ENCODE assay signal across 21 cellular contexts in the genomic region with DNA sequence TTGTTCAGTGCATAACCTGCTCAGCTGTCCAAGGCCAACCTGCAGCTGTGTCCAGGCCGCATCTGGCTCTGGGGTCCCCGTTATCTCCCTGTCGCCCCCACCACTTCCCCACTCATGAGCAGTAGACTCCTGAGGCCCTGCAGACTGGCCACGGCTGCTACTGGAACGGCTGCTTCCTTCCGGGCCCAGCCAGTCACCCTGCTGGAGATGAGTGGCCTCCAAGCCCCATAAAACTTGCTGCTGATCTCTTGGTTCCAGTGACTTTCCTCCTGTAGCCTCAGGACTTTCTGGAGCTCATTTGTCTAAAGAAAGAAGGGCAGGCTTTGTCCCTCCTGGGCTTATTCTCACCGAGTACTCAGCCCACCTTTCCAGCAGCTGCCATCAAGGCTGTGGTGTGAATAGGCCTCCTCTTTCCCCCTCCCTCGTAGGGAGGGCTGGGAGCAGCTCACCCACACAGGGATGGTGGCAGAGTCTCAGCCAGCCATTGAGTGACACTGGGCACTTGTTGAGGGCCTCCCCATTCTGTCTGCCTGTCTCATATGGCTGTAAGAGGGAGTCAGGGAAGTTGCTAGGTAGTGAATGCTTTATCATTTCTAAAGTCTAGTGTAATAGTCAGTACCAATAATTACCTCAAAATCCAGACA.
"Had no signal": no experiment of that assay in that cellular context is flagged by ENCODE, and none has a peak within 500 bp of the region (broad histone marks: within the 10 kb centered on the region; RNA-seq: fewer than 3 reads in every experiment).

No MANE protein-coding gene starts in this region.

- H3K27me3 Mint-ChIP-seq: T-cell had no signal

- H3K9me3 ChIP-seq: esophagus squamous epithelium, gastroesophageal sphincter, sigmoid colon, vagina had no signal

- H3K4me1 ChIP-seq: gastroesophageal sphincter, sigmoid colon, vagina had no signal

- H3K36me3 ChIP-seq: brain microvascular endothelial cell, esophagus squamous epithelium, gastroesophageal sphincter, sigmoid colon, vagina had no signal

- DNase-seq: activated CD4-positive, CD25-positive, alpha-beta regulatory T cell treated with anti-CD3 and anti-CD28 coated beads, Interleukin-2, amount 50 U/mL, for 72 hours; activated T-cell treated with anti-CD3 and anti-CD28 coated beads, Interleukin-2, amount 50 U/mL, for 1 hour; aorta; brain microvascular endothelial cell; caudate nucleus; dermis blood vessel endothelial cell; effector memory CD4-positive, alpha-beta T cell; esophagus squamous epithelium; hypothalamus; left ventricle myocardium superior; mammary epithelial cell; sigmoid colon; stimulated activated CD4-positive, alpha-beta T cell treated with anti-CD3 and anti-CD28 coated beads, Interleukin-12 subunit alpha, Interleukin-12 subunit beta, amount 100 ng/mL, for 4 hours; stimulated activated CD4-positive, alpha-beta T cell treated with anti-CD3 and anti-CD28 coated beads, Interleukin-4, amount 100 ng/mL, for 4 hours; trophoblast cell had no signal

- H3K4me3 ChIP-seq: esophagus squamous epithelium, gastroesophageal sphincter, sigmoid colon, vagina had no signal

- H3K9me3 Mint-ChIP-seq: activated naive CD4-positive, alpha-beta T cell treated with anti-CD3 and anti-CD28 coated beads, Interleukin-2, amount 50 U/mL, for 72 hours; T-cell; T-helper 2 cell treated with Interferon-gamma antibody and Interleukin-4, amounts not matched to agents 5 μg/mL and 100 μg/mL, for 36 hours had no signal

- H3K4me1 Mint-ChIP-seq: T-cell had no signal

- H3K27me3 ChIP-seq: brain microvascular endothelial cell, esophagus squamous epithelium, gastroesophageal sphincter, sigmoid colon, vagina had no signal

- H3K27ac ChIP-seq: brain microvascular endothelial cell, esophagus squamous epithelium, gastroesophageal sphincter, sigmoid colon, vagina, VCaP had no signal

- H3K4me3 Mint-ChIP-seq: T-cell; T-helper 2 cell treated with Interferon-gamma antibody and Interleukin-4, amounts not matched to agents 5 μg/mL and 100 μg/mL, for 36 hours had no signal

- H3K36me3 Mint-ChIP-seq: activated naive CD4-positive, alpha-beta T cell treated with anti-CD3 and anti-CD28 coated beads, Interleukin-2, amount 50 U/mL, for 72 hours; T-cell had no signal

- ATAC-seq: activated naive CD4-positive, alpha-beta T cell treated with anti-CD3 and anti-CD28 coated beads, Interleukin-2, amount 50 U/mL, for 72 hours; gastroesophageal sphincter; left ventricle myocardium superior; T-cell had no signal

- H3K27ac Mint-ChIP-seq: activated naive CD4-positive, alpha-beta T cell treated with anti-CD3 and anti-CD28 coated beads, Interleukin-2, amount 50 U/mL, for 72 hours; T-cell; T-helper 2 cell treated with Interferon-gamma antibody and Interleukin-4, amounts not matched to agents 5 μg/mL and 100 μg/mL, for 36 hours had no signal
